In genomic region chr5:74272831-74273545, GRCh38 we compare ENCODE assay signal across 18 cellular contexts.
DNase-seq lines count a peak whose midpoint lies in the region; ATAC-seq and TF ChIP-seq lines count a peak whose summit lies in the region.
"Had no signal": no experiment of that assay in that cellular context is flagged by ENCODE, and none has a peak within 500 bp of the region (broad histone marks: within the 10 kb centered on the region; RNA-seq: fewer than 3 reads in every experiment).

No MANE protein-coding gene starts in this region.

- DNase-seq in EL (peak; percentile 60), SK-N-MC (ENCODE audit: low read depth, low spot score) (no peak), fibroblast of the aortic adventitia (ENCODE audit: low read depth) (peak; percentile 11), prostate gland (ENCODE audit: low spot score) (peak; percentile 21), suprapubic skin (ENCODE audit: low spot score in 2 of 2) (no peak)
- no peak for DNase-seq in stimulated activated naive CD8-positive, alpha-beta T cell treated with anti-CD3 and anti-CD28 coated beads, Interleukin-15, Interleukin-2, amounts not matched to agents 100 U/mL and 50 U/mL, for 24 hours
- DNase-seq: activated B cell treated with CpG ODN at 0.5 μM for 24 hours; activated CD4-positive, alpha-beta T cell treated with anti-CD3 and anti-CD28 coated beads, Interleukin-2, amount 50 U/mL, for 48 hours; activated CD8-positive, alpha-beta memory T cell treated with anti-CD3 and anti-CD28 coated beads, Interleukin-2, amount 50 U/mL, for 48 hours; H7; heart right ventricle; left lung; MG63; NCI-H1436 treated with DMSO at 0.1 percent for 48 hours; NCI-H524 treated with DMSO at 0.1 percent for 48 hours; retina had no signal

- H3K4me1 ChIP-seq in prostate gland (replicated peaks) (no peaks in the 10 kb centered on the region), suprapubic skin (no peaks in the 10 kb centered on the region)

- no peak overlapping the region for H3K9ac ChIP-seq in SK-N-MC (ENCODE audit: insufficient read length)

- H3K4me3 ChIP-seq in SK-N-MC (0 out of 2 replicates have a peak overlapping the region, but pooled peaks have one; percentile 38), fibroblast of the aortic adventitia (ENCODE audit: low read depth, low read length) (no peak overlapping the region), prostate gland (no peak overlapping the region), suprapubic skin (no peak overlapping the region)
- H3K4me3 ChIP-seq: heart right ventricle, left lung, MG63 had no signal

- H3K27ac ChIP-seq in SK-N-MC = peak overlapping the region; percentile 87
- no peak overlapping the region for H3K27ac ChIP-seq in prostate gland
- H3K27ac ChIP-seq in suprapubic skin = no peak overlapping the region
- H3K27ac ChIP-seq: left lung had no signal

- H3K36me3 ChIP-seq in SK-N-MC (ENCODE audit: insufficient read depth, low read length) (no peaks in the 10 kb centered on the region), prostate gland (no peaks in the 10 kb centered on the region), suprapubic skin (no peaks in the 10 kb centered on the region)
- H3K36me3 ChIP-seq: heart right ventricle, left lung, MG63 had no signal

- no peak for TF ChIP-seq EP300 in suprapubic skin (IDR thresholded peaks at IDR 0.05)

- TF ChIP-seq POLR2A in prostate gland (IDR thresholded peaks at IDR 0.05) = no peak
- TF ChIP-seq POLR2A in suprapubic skin (IDR thresholded peaks at IDR 0.05) = no peak

- ATAC-seq in HG02840 (IDR thresholded peaks at IDR 0.05; ENCODE audit: low FRiP score, unreplicated experiment) (no peak), GM21723 (IDR thresholded peaks at IDR 0.05; ENCODE audit: unreplicated experiment) (no peak)
- ATAC-seq in stimulated activated naive CD8-positive, alpha-beta T cell treated with anti-CD3 and anti-CD28 coated beads, Interleukin-15, Interleukin-2, amounts not matched to agents 100 U/mL and 50 U/mL, for 24 hours = no peak
- ATAC-seq: heart right ventricle, left lung had no signal

- WGBS in prostate gland = 21% methylated on average over 8 of the region's 8 CpGs
- 86% methylated on average over 8 of the region's 8 CpGs for WGBS in suprapubic skin

- TF ChIP-seq CTCF in fibroblast of the aortic adventitia (IDR thresholded peaks at IDR 0.05; ENCODE audit: insufficient read depth, low read length) (no peak), prostate gland (IDR thresholded peaks at IDR 0.05) (no peak), suprapubic skin (IDR thresholded peaks at IDR 0.05) (no peak)

- H3K27me3 ChIP-seq in prostate gland (replicated peaks; ENCODE audit: insufficient read depth) (no peaks in the 10 kb centered on the region), suprapubic skin (no peaks in the 10 kb centered on the region)
- H3K27me3 ChIP-seq: heart right ventricle, left lung, MG63 had no signal

- intact Hi-C loops in prostate gland (cut with DNase I) = no loop called here

- H3K9me3 ChIP-seq in SK-N-MC (ENCODE audit: low read depth, low read length) (no peaks in the 10 kb centered on the region), prostate gland (no peaks in the 10 kb centered on the region), suprapubic skin (no peaks in the 10 kb centered on the region)
- H3K9me3 ChIP-seq: heart right ventricle, left lung, MG63 had no signal

Comparison
In these comparisons a context has a peak if more than half of its experiments do, and no peak if none do; other contexts are left out.
1. DNase-seq: peak in EL (single experiment), fibroblast of the aortic adventitia (single experiment) and prostate gland (single experiment); none in SK-N-MC (single experiment), stimulated activated naive CD8-positive, alpha-beta T cell treated with anti-CD3 and anti-CD28 coated beads, Interleukin-15, Interleukin-2, amounts not matched to agents 100 U/mL and 50 U/mL, for 24 hours (single experiment) and suprapubic skin (0 of 2).